Comparison of ENCODE assay signal across 36 cellular contexts in genomic region chr10:33655921-33656320, GRCh38.
"Had no signal": no experiment of that assay in that cellular context is flagged by ENCODE, and none has a peak within 500 bp of the region (broad histone marks: within the 10 kb centered on the region; RNA-seq: fewer than 3 reads in every experiment).

No MANE protein-coding gene starts in this region.

- H3K4me1 ChIP-seq: Peyer's patch had no signal

- H3K4me3 ChIP-seq: adrenal gland, cardiac muscle cell, MG63, Peyer's patch had no signal

- DNase-seq: activated CD4-positive, alpha-beta memory T cell treated with anti-CD3 and anti-CD28 coated beads, Interleukin-2, amount 10 ng/mL, durations not matched to agents 7 days and 5 days; activated CD4-positive, alpha-beta T cell treated with anti-CD3 and anti-CD28 coated beads for 1 hour; activated CD4-positive, CD25-positive, alpha-beta regulatory T cell; activated CD8-positive, alpha-beta memory T cell treated with anti-CD3 and anti-CD28 coated beads for 24 hours; activated CD8-positive, alpha-beta memory T cell treated with anti-CD3 and anti-CD28 coated beads, Interleukin-2, amount 10 ng/mL, durations not matched to agents 7 days and 5 days; activated CD8-positive, alpha-beta memory T cell treated with anti-CD3 and anti-CD28 coated beads, Interleukin-2, amount 50 U/mL, for 48 hours; activated gamma-delta T cell; activated naive CD4-positive, alpha-beta T cell treated with Interleukin-2 at 50 U/mL for 16 hours; activated naive CD8-positive, alpha-beta T cell treated with anti-CD3 and anti-CD28 coated beads, Interleukin-2, amount 10 ng/mL, durations not matched to agents 7 days and 5 days; activated T-cell treated with anti-CD3 and anti-CD28 coated beads, Interleukin-2, amount 50 U/mL, for 48 hours; adrenal gland; anterior cingulate cortex; brain microvascular endothelial cell; KG1; MG63; NCI-H1048; NCI-H1105 treated with DMSO at 0.1 percent for 48 hours; NCI-H1436; NCI-H1694 treated with DMSO at 0.1 percent for 48 hours; NCI-H2029; NCI-H345; NCI-H510A; NCI-H526; NCI-H748 treated with DMSO at 0.1 percent for 48 hours; NK-92 treated with Interleukin-12 subunit alpha and Interleukin-12 subunit beta, amount 100 ng/mL, for 24 hours; PC-3; Peyer's patch; SIG-M5; SW 1271; T-helper 1 cell; T-helper 2 cell; T-helper 9 cell; WERI-Rb-1 had no signal

- ATAC-seq: activated CD8-positive, alpha-beta memory T cell treated with anti-CD3 and anti-CD28 coated beads, Interleukin-2, amount 10 ng/mL, durations not matched to agents 7 days and 5 days; PC-3; Right ventricle myocardium inferior had no signal

- H3K36me3 ChIP-seq: adrenal gland, brain microvascular endothelial cell, cardiac muscle cell, MG63, Peyer's patch, WERI-Rb-1 had no signal

- H3K27me3 ChIP-seq: adrenal gland, brain microvascular endothelial cell, cardiac muscle cell, MG63, Peyer's patch had no signal

- H3K9me3 ChIP-seq: adrenal gland, MG63, Peyer's patch had no signal

- H3K27ac ChIP-seq: adrenal gland, brain microvascular endothelial cell, cardiac muscle cell, Peyer's patch, RWPE1, WERI-Rb-1 had no signal
